ENCODE assay signal across 15 cellular contexts in genomic region chr10:132333386-132333785, GRCh38. TPM values are rescaled to one million over a fixed set of nuclear protein-coding genes. Genes with fewer than 3 reads are reported as not detected.
A peak's percentile ranks its signal among the peaks of the same experiment; 100 is the strongest.
DNase-seq lines count a peak whose midpoint lies in the region; ATAC-seq, FAIRE-seq and TF ChIP-seq lines count a peak whose summit lies in the region.
"Had no signal": no experiment of that assay in that cellular context is flagged by ENCODE, and none has a peak within 500 bp of the region (broad histone marks: within the 10 kb centered on the region; RNA-seq: fewer than 3 reads in every experiment).

No MANE protein-coding gene starts in this region.

- H3K9me3 Mint-ChIP-seq in MCF 10A (ENCODE audit: unreplicated experiment) (no peaks in the 10 kb centered on the region), immature natural killer cell (peaks cover 0 to 1% (median 0%) of the 10 kb centered on the region in 6 donors)

- ATAC-seq in T-helper 17 cell, result no peak

- H3K36me3 Mint-ChIP-seq in MCF 10A (ENCODE audit: insufficient read depth, unreplicated experiment) (peaks cover 11% of the 10 kb centered on the region), T-helper 17 cell (ENCODE audit: low read depth) (peaks cover 4% of the 10 kb centered on the region), immature natural killer cell (no peaks in the 10 kb centered on the region)

- H3K9me3 ChIP-seq in mammary epithelial cell (replicated peaks; ENCODE audit: insufficient read depth, low read length) (no peaks in the 10 kb centered on the region), T-helper 17 cell (ENCODE audit: control insufficient read depth, low read length, poor library complexity, severe bottlenecking) (no peaks in the 10 kb centered on the region)

- H3K9ac ChIP-seq in mammary epithelial cell (ENCODE audit: insufficient read depth, low read length), result no peak overlapping the region

- H3K4me2 ChIP-seq in mammary epithelial cell (ENCODE audit: insufficient read depth, low read depth, low read length), result no peak overlapping the region

- no peak for TF ChIP-seq POLR2A in GM12891 (IDR thresholded peaks at IDR 0.05; ENCODE audit: low read depth, low read length)

- POLR2A ChIA-PET in MCF 10A (lab: Yijun Ruan, JAX), result no interaction called here

- no peak overlapping the region for H2AFZ ChIP-seq in mammary epithelial cell (ENCODE audit: low read depth, low read length)

- H3K79me2 ChIP-seq in mammary epithelial cell (ENCODE audit: insufficient read depth, low read length), result peaks cover 31% of the 10 kb centered on the region

- H3K4me1 ChIP-seq in mammary epithelial cell (ENCODE audit: insufficient read depth, low read length), result peaks cover 15% of the 10 kb centered on the region

- H3K27ac ChIP-seq in mammary epithelial cell (ENCODE audit: insufficient read depth, low read depth, low read length), result no peak overlapping the region
- H3K27ac ChIP-seq: KMS-11 had no signal

- no peak for FAIRE-seq in GM12891 (lab: Jason Lieb, UNC)
- FAIRE-seq: frontal cortex, islet of Langerhans, urothelium cell line had no signal

- no peak overlapping the region for H3K4me3 ChIP-seq in mammary epithelial cell (replicated peaks in 1 of 3; ENCODE audit: insufficient read depth in 1 of 3, low read depth in 2 of 3, low read length in 3 of 3)

- peaks cover 14% of the 10 kb centered on the region for H3K4me1 Mint-ChIP-seq in MCF 10A (ENCODE audit: insufficient read depth, unreplicated experiment)
- H3K4me1 Mint-ChIP-seq in T-helper 17 cell, result peaks cover 44% of the 10 kb centered on the region
- peaks cover 74 to 82% of the 10 kb centered on the region in 2 donors for H3K4me1 Mint-ChIP-seq in immature natural killer cell

- no peak for DNase-seq in MCF 10A (ENCODE audit: unreplicated experiment)
- no peak for DNase-seq in mammary epithelial cell
- no peak for DNase-seq in T-helper 17 cell
- no peak for DNase-seq in immature natural killer cell
- DNase-seq in ureter (ENCODE audit: low spot score), result no peak
- DNase-seq in activated gamma-delta T cell (lab: John Stamatoyannopoulos, UW), result no peak
- no peak for DNase-seq in activated CD4-positive, CD25-positive, alpha-beta regulatory T cell (lab: John Stamatoyannopoulos, UW)
- DNase-seq in GM12891 (ENCODE audit: insufficient read length, low spot score), result no peak
- DNase-seq: NCI-H2029 treated with DMSO at 0.1 percent for 48 hours; SHP77; stimulated activated CD4-positive, alpha-beta T cell treated with anti-CD3 and anti-CD28 coated beads, Interleukin-2, amount 100 ng/mL, for 24 hours had no signal

- no peak for TF ChIP-seq CTCF in MCF 10A (IDR thresholded peaks at IDR 0.05; ENCODE audit: unreplicated experiment)
- no peak for TF ChIP-seq CTCF in mammary epithelial cell (conservative IDR thresholded peaks at IDR 0.05 in 1 of 2, IDR thresholded peaks at IDR 0.05 in 1 of 2; ENCODE audit: extremely low read depth in 1 of 2, insufficient read depth in 1 of 2, low read depth in 1 of 2, low read length in 2 of 2)

- dilution Hi-C loops in mammary epithelial cell (cut with HindIII; ENCODE audit: low sequenced_read_pairs), result no loop called here

- WGBS in mammary epithelial cell (ENCODE audit: low coverage, missing lambda C conversion rate), result 100% methylated on average over 7 of the region's 7 CpGs

- intact Hi-C loops in MCF 10A (cut with micrococcal nuclease) (no loop called here), mammary epithelial cell (cut with micrococcal nuclease) (no loop called here)

- H3K27me3 ChIP-seq in mammary epithelial cell (ENCODE audit: insufficient read depth, low read length), result no peaks in the 10 kb centered on the region

- H3K27me3 Mint-ChIP-seq in MCF 10A (ENCODE audit: insufficient read depth, unreplicated experiment) (no peaks in the 10 kb centered on the region), T-helper 17 cell (no peaks in the 10 kb centered on the region), immature natural killer cell (ENCODE audit: low read depth in 3 of 3) (peaks cover 22 to 30% (median 29%) of the 10 kb centered on the region in 3 donors)

- in situ Hi-C loops in mammary epithelial cell (cut with MboI; ENCODE audit: low sequenced_read_pairs in 2 of 2), result no loop called here

- no peaks in the 10 kb centered on the region for H4K20me1 ChIP-seq in mammary epithelial cell (ENCODE audit: insufficient read depth, low read length)

- CTCF ChIA-PET in MCF 10A (lab: Yijun Ruan, JAX) (interaction anchor here (0.6 to 1.3 kb wide), 2 partner anchors 20 to 232 kb away, joined by 3 read pairs; no protein-coding TSS in a partner anchor), mammary epithelial cell (lab: Charles Lee; ENCODE audit: low non-redundant PET) (no interaction called here)

- H3K36me3 ChIP-seq in mammary epithelial cell (ENCODE audit: insufficient read depth, low read length), result no peaks in the 10 kb centered on the region

- no TSS peak for BruUV-seq in MCF 10A (replicated peaks; lab: Mats Ljungman, UMichigan)
- no TSS peak for BruUV-seq in mammary epithelial cell (replicated peaks; lab: Mats Ljungman, UMichigan)

- H3K27ac Mint-ChIP-seq in MCF 10A (ENCODE audit: low read depth, unreplicated experiment) (peak overlapping the region; percentile 82), T-helper 17 cell (peak overlapping the region; percentile 90), immature natural killer cell (peak overlapping the region; percentile 83 to 95 (median 92))

- peak overlapping the region; percentile 98 for H3K4me3 Mint-ChIP-seq in MCF 10A (ENCODE audit: unreplicated experiment)
- H3K4me3 Mint-ChIP-seq in T-helper 17 cell, result peak overlapping the region; percentile 94
- peak overlapping the region; percentile 83 to 93 (median 91) for H3K4me3 Mint-ChIP-seq in immature natural killer cell

TF ChIP-seq in GM12891, 5 proteins besides CTCF, POLR2A, EP300 and RAD21:
- no peak for TF ChIP-seq POU2F2 (IDR thresholded peaks at IDR 0.05; ENCODE audit: low read depth, low read length)
- TF ChIP-seq POLR2AphosphoS5 (IDR thresholded peaks at IDR 0.05; ENCODE audit: low read depth, low read length), result no peak
- TF ChIP-seq SPI1 (IDR thresholded peaks at IDR 0.05; ENCODE audit: low read depth, low read length), result no peak
TF ChIP-seq in GM12891: peak in this region for 0.

RNA-seq across cellular contexts. Expression of gene LRRC27, which starts 1.4 kb away (rescaled TPM):
- total RNA-seq in MCF 10A (2022), result 9.1 and 10.4 TPM in 2 replicates
- total RNA-seq in mammary epithelial cell, result 1 to 10 TPM; 6.1 to 6.8 TPM
- 2.0 TPM for polyA plus RNA-seq in mammary epithelial cell
- polyA minus RNA-seq in mammary epithelial cell, result 1.3 TPM
- 1 to 10 TPM; 3.5 to 7.6 TPM for total RNA-seq in T-helper 17 cell
- polyA plus RNA-seq in immature natural killer cell, result 1 to 10 TPM; 3.8 to 8.5 (median 8.2) TPM
- total RNA-seq in ureter, result 15.1 TPM
- polyA plus RNA-seq in GM12891 (2012; ENCODE audit: low read depth, missing spikeins), result 6.0 TPM

RNA-seq across cellular contexts. Expression of gene STK32C, which starts 25.6 kb away (rescaled TPM):
- total RNA-seq in MCF 10A (2022) (20.7 and 21.2 TPM in 2 replicates), mammary epithelial cell (1 to 10 TPM; 2.5 to 9.2 TPM), T-helper 17 cell (1 to 10 TPM; 7.1 to 8.4 TPM), ureter (10.8 TPM)
- polyA plus RNA-seq in mammary epithelial cell (9.0 TPM), immature natural killer cell (10 to 100 TPM in 2 of 3 donors, 1 to 10 TPM in 1; 6.3 to 14.2 (median 13.7) TPM)
- polyA minus RNA-seq in mammary epithelial cell, result 0.36 TPM
- 16.2 TPM for polyA plus RNA-seq in GM12891 (2012; ENCODE audit: low read depth, missing spikeins)
